In the genomic region with DNA sequence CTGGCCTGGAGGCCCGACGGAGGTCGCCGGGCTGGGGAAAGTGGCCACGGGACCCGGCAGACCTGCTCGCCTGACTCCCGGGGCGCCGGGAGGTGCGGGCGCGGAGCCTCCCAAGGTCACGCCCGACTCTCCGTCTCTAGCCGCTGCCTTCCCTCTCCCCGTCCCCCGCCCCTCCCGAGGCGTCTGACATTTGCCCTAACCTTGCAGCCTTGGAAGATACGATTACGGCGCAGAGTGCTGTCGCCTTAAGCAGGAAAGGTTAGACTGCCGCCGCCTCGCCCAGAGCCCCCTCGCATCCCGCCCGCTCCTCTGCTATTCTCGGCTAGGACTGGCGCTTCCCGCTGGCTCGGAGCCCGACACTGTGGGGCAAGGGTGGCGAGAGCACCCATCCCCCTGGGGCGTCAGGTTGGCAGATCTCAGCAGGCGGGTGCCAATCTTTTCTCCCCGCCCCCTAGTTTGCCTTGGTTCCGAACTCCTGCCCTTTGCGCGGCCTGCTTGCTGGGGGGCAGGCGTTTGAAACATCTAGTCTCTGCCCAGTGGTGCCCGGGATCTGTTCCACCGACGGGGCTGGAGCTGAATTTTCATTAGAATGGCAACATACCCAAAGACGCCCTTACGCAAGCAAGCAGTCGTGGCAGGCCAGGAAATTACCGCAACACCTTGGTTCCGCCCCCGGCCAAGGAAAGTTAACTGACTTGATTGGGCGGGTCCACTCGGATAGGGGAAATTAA, we compare ENCODE assay signal across 7 cellular contexts. TPM values are rescaled to one million over a fixed set of nuclear protein-coding genes. Genes with fewer than 3 reads are reported as not detected.
DNase-seq lines count a peak whose midpoint lies in the region; ATAC-seq and TF ChIP-seq lines count a peak whose summit lies in the region.

No MANE protein-coding gene starts in this region.

- H3K4me3 ChIP-seq in right lobe of liver: peak overlapping the region; percentile 83 to 93 (median 84)

- peak; percentile 71 for TF ChIP-seq POLR2A in right lobe of liver (IDR thresholded peaks at IDR 0.05)

- no peaks in the 10 kb centered on the region for H3K27me3 ChIP-seq in right lobe of liver

- H3K4me1 ChIP-seq in right lobe of liver: peaks cover 0 to 49% (median 0%) of the 10 kb centered on the region in 4 donors

- 3% methylated on average over 17 of the region's 55 CpGs for WGBS in right lobe of liver (ENCODE audit: insufficient coverage, low coverage, low lambda C conversion rate, missing lambda C conversion rate)

- DNase-seq in NCI-H2029 (lab: John Stamatoyannopoulos, UW) (peak; percentile 54), right lobe of liver (peak; percentile 93 to 97 (median 94))
- peak; percentile 74 for DNase-seq in activated CD4-positive, alpha-beta T cell treated with anti-CD3 and anti-CD28 coated beads for 4 hours
- DNase-seq in stimulated activated CD4-positive, alpha-beta T cell treated with anti-CD3 and anti-CD28 coated beads, TNF-alpha, amount 100 ng/mL, for 1 hour (ENCODE audit: low read depth in 3 of 3, low spot score in 1 of 3): peak; percentile 31 to 51 (median 39)

- intact Hi-C loops in right lobe of liver (cut with DNase I): no loop called here

- ATAC-seq in GM18519 (IDR thresholded peaks at IDR 0.05; ENCODE audit: low FRiP score, unreplicated experiment): peak; percentile 24
- ATAC-seq in HG02852 (IDR thresholded peaks at IDR 0.05; ENCODE audit: unreplicated experiment): peak; percentile 45
- ATAC-seq in right lobe of liver: peak; percentile 68 to 82 (median 75)

- H3K27ac ChIP-seq in cingulate gyrus (ENCODE audit: low read depth, low read length) (peak overlapping the region; percentile 84), right lobe of liver (peak overlapping the region; percentile 96 to 98 (median 98))

- H3K9me3 ChIP-seq in right lobe of liver: no peaks in the 10 kb centered on the region

- TF ChIP-seq CTCF in right lobe of liver (IDR thresholded peaks at IDR 0.05): no peak

- H3K36me3 ChIP-seq in right lobe of liver: peaks cover 0 to 2% (median 0%) of the 10 kb centered on the region in 4 donors

RNA-seq across cellular contexts. Expression of a gene that starts 0.8 kb away (rescaled TPM):
- total RNA-seq in right lobe of liver: 100 to 1,000 TPM; 127 to 220 (median 157) TPM

Comparison
In these comparisons a context has a peak if more than half of its experiments do, and no peak if none do; other contexts are left out.
1. Peak in every context shown above with its lines: DNase-seq, ATAC-seq, H3K4me3 ChIP-seq and H3K27ac ChIP-seq.
2. ATAC-seq: peak in every context shown above with its lines; median percentile 75 in right lobe of liver; 45 in HG02852; 24 in GM18519.
3. DNase-seq: peak in every context shown above with its lines; median percentile 94 in right lobe of liver; 74 in activated CD4-positive, alpha-beta T cell treated with anti-CD3 and anti-CD28 coated beads for 4 hours; 54 in NCI-H2029; 39 in stimulated activated CD4-positive, alpha-beta T cell treated with anti-CD3 and anti-CD28 coated beads, TNF-alpha, amount 100 ng/mL, for 1 hour.